In the genomic region with DNA sequence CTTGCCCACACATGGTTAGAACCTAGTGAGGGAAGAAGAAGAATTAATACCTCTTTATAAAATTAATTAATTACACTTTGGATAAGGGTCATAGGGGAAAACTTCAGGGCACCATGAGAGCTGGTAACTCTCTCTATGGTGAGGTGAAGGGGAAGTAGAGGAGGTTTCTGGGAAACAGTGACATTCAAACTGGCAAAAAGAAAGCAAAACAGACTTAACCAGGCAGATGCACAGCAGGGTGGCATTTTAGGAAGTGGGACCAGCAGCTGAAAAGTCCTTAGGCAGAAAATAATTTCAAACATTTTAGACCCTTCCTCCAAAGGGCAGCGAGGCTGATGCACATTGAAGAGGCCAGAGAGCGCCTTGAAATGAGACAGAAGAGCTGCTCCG, we compare ENCODE assay signal across 15 cellular contexts.
A peak's percentile ranks its signal among the peaks of the same experiment; 100 is the strongest.
DNase-seq lines count a peak whose midpoint lies in the region; ATAC-seq and TF ChIP-seq lines count a peak whose summit lies in the region.
"Had no signal": no experiment of that assay in that cellular context is flagged by ENCODE, and none has a peak within 500 bp of the region (broad histone marks: within the 10 kb centered on the region; RNA-seq: fewer than 3 reads in every experiment).

No MANE protein-coding gene starts in this region.

- no peaks in the 10 kb centered on the region for H4K20me1 ChIP-seq in BLaER1 treated with 17β-estradiol and CSF1 and Interleukin-3, amounts not matched to agents 10 nM and 100 nM

- peak; percentile 66 to 70 for ATAC-seq in stimulated activated naive B cell treated with anti-CD40 and anti-IgM and Interleukin-4, amounts not matched to agents 10 μg/mL and 1 μg/mL and 100 μg/mL, for 72 hours (replicated peaks)
- ATAC-seq in left ventricle myocardium superior, result no peak
- ATAC-seq: HepG2 had no signal

- H3K9me3 Mint-ChIP-seq in stimulated activated naive B cell treated with anti-CD40 and anti-IgM and Interleukin-4, amounts not matched to agents 10 μg/mL and 1 μg/mL and 100 μg/mL, for 72 hours, result peaks cover 3 to 4% of the 10 kb centered on the region in 2 donors
- H3K9me3 Mint-ChIP-seq: HFFc6 had no signal

- H3K4me3 ChIP-seq in BLaER1 treated with 17β-estradiol and CSF1 and Interleukin-3, amounts not matched to agents 10 nM and 100 nM, result no peak overlapping the region
- no peak overlapping the region for H3K4me3 ChIP-seq in mucosa of rectum (ENCODE audit: low read length in 2 of 2)

- DNase-seq in MV-4-11 (lab: John Stamatoyannopoulos, UW) (peak; percentile 63), left ventricle myocardium superior (no peak), GM10248 (ENCODE audit: extremely low spot score) (no peak), AG08396 (ENCODE audit: low spot score) (no peak), H4 (ENCODE audit: low spot score) (no peak)
- no peak for DNase-seq in stimulated activated naive B cell treated with anti-CD40 and anti-IgM and Interleukin-4, amounts not matched to agents 10 μg/mL and 1 μg/mL and 100 μg/mL, for 72 hours
- DNase-seq: ACHN; BE2C; CD8-positive, alpha-beta memory T cell; DMS 273 treated with DMSO at 0.1 percent for 48 hours; HCEC 1CT; HFFc6 had no signal

- H3K27ac ChIP-seq in BLaER1 treated with 17β-estradiol and CSF1 and Interleukin-3, amounts not matched to agents 10 nM and 100 nM, result peak overlapping the region in 7 of 11 experiments; percentile 9 to 63 (median 43); a peak in 10 of 22 replicates
- peak overlapping the region; percentile 73 to 83 for H3K27ac ChIP-seq in mucosa of rectum (ENCODE audit: low read depth in 2 of 2, low read length in 2 of 2)

- H3K9ac ChIP-seq in BLaER1 treated with 17β-estradiol and CSF1 and Interleukin-3, amounts not matched to agents 10 nM and 100 nM, result peak overlapping the region in 1 of 11 experiments; percentile 21; a peak in 1 of 22 replicates
- no peak overlapping the region for H3K9ac ChIP-seq in mucosa of rectum (ENCODE audit: low read depth in 1 of 2, low read length in 2 of 2)

- no peak overlapping the region for H3K4me3 Mint-ChIP-seq in stimulated activated naive B cell treated with anti-CD40 and anti-IgM and Interleukin-4, amounts not matched to agents 10 μg/mL and 1 μg/mL and 100 μg/mL, for 72 hours
- H3K4me3 Mint-ChIP-seq: CD8-positive, alpha-beta memory T cell; HFFc6 had no signal

- H3K4me1 ChIP-seq in BLaER1 treated with 17β-estradiol and CSF1 and Interleukin-3, amounts not matched to agents 10 nM and 100 nM, result peaks cover 24 to 35% (median 28%) of the 10 kb centered on the region in 10 experiments
- peaks cover 10 to 46% of the 10 kb centered on the region in 2 donors for H3K4me1 ChIP-seq in mucosa of rectum (ENCODE audit: control insufficient read depth in 2 of 2, insufficient read depth in 2 of 2, low read length in 2 of 2)
- H3K4me1 ChIP-seq: BE2C had no signal

- no peaks in the 10 kb centered on the region for H3K36me3 Mint-ChIP-seq in stimulated activated naive B cell treated with anti-CD40 and anti-IgM and Interleukin-4, amounts not matched to agents 10 μg/mL and 1 μg/mL and 100 μg/mL, for 72 hours
- H3K36me3 Mint-ChIP-seq: CD8-positive, alpha-beta memory T cell had no signal

- 0 out of 22 replicates have a peak, but pooled peaks cover 0 to 3% (median 0%) of the 10 kb centered on the region in 11 experiments for H3K27me3 ChIP-seq in BLaER1 treated with 17β-estradiol and CSF1 and Interleukin-3, amounts not matched to agents 10 nM and 100 nM
- H3K27me3 ChIP-seq in mucosa of rectum (ENCODE audit: control insufficient read depth in 2 of 2, insufficient read depth in 2 of 2, low read length in 2 of 2), result no peaks in the 10 kb centered on the region
- H3K27me3 ChIP-seq: BE2C had no signal

- no peak for TF ChIP-seq CTCF in GM10248 (IDR thresholded peaks at IDR 0.05; ENCODE audit: control extremely low read depth, extremely low read depth, low read depth, missing control alignments)

- H3K27ac Mint-ChIP-seq in stimulated activated naive B cell treated with anti-CD40 and anti-IgM and Interleukin-4, amounts not matched to agents 10 μg/mL and 1 μg/mL and 100 μg/mL, for 72 hours, result peak overlapping the region; percentile 52
- H3K27ac Mint-ChIP-seq: CD8-positive, alpha-beta memory T cell; HFFc6 had no signal

- no peaks in the 10 kb centered on the region for H3K9me3 ChIP-seq in BLaER1 treated with 17β-estradiol and CSF1 and Interleukin-3, amounts not matched to agents 10 nM and 100 nM (replicated peaks in 1 of 11)
- no peaks in the 10 kb centered on the region for H3K9me3 ChIP-seq in mucosa of rectum (ENCODE audit: control insufficient read depth in 2 of 2, low read length in 2 of 2)
- H3K9me3 ChIP-seq: BE2C had no signal

- H3K4me2 ChIP-seq in BLaER1 treated with 17β-estradiol and CSF1 and Interleukin-3, amounts not matched to agents 10 nM and 100 nM, result peak overlapping the region; percentile 30 to 72 (median 48); a peak in 21 of 22 replicates

- intact Hi-C loops in left ventricle myocardium superior (cut with micrococcal nuclease), result no loop called here

- no peaks in the 10 kb centered on the region for H3K27me3 Mint-ChIP-seq in stimulated activated naive B cell treated with anti-CD40 and anti-IgM and Interleukin-4, amounts not matched to agents 10 μg/mL and 1 μg/mL and 100 μg/mL, for 72 hours

- POLR2A ChIA-PET in GM10248 (lab: Yijun Ruan, JAX), result no interaction called here

- H3K4me1 Mint-ChIP-seq in stimulated activated naive B cell treated with anti-CD40 and anti-IgM and Interleukin-4, amounts not matched to agents 10 μg/mL and 1 μg/mL and 100 μg/mL, for 72 hours, result peaks cover 13 to 20% of the 10 kb centered on the region in 2 donors
- H3K4me1 Mint-ChIP-seq: CD8-positive, alpha-beta memory T cell had no signal

- no peaks in the 10 kb centered on the region for H3K36me3 ChIP-seq in BLaER1 treated with 17β-estradiol and CSF1 and Interleukin-3, amounts not matched to agents 10 nM and 100 nM
- H3K36me3 ChIP-seq in mucosa of rectum (ENCODE audit: control insufficient read depth in 2 of 2, insufficient read depth in 2 of 2, low read length in 2 of 2), result no peaks in the 10 kb centered on the region
- H3K36me3 ChIP-seq: BE2C had no signal

- CTCF ChIA-PET in GM10248 (lab: Yijun Ruan, JAX), result no interaction called here
